ENCODE assay signal across 20 cellular contexts in genomic region chr2:96730212-96730611, GRCh38. TPM values are rescaled to one million over a fixed set of nuclear protein-coding genes. Genes with fewer than 3 reads are reported as not detected.
DNase-seq lines count a peak whose midpoint lies in the region; ATAC-seq and TF ChIP-seq lines count a peak whose summit lies in the region.
"Had no signal": no experiment of that assay in that cellular context is flagged by ENCODE, and none has a peak within 500 bp of the region (broad histone marks: within the 10 kb centered on the region; RNA-seq: fewer than 3 reads in every experiment).

No MANE protein-coding gene starts in this region.

- H2AK5ac ChIP-seq in IMR-90 (ENCODE audit: low read depth, low read length) = no peak overlapping the region

- POLR2A ChIA-PET in IMR-90 (lab: Charles Lee; ENCODE audit: unreplicated experiment) = no interaction called here

- H3K36me3 ChIP-seq in IMR-90 (ENCODE audit: control insufficient read depth, insufficient read depth, low read length) (peaks cover 43% of the 10 kb centered on the region), esophagus squamous epithelium (peaks cover 13 to 100% (median 66%) of the 10 kb centered on the region in 3 donors)
- H3K36me3 ChIP-seq: uterus had no signal

- no peak for TF ChIP-seq RAD21 in IMR-90 (IDR thresholded peaks at IDR 0.05; ENCODE audit: low read length)

- H3K27ac ChIP-seq in IMR-90 (ENCODE audit: insufficient read depth, low read length) (no peak overlapping the region), esophagus squamous epithelium (no peak overlapping the region)
- H3K27ac ChIP-seq: uterus had no signal

- WGBS in IMR-90 (ENCODE audit: extremely low coverage in 2 of 2, insufficient read length in 1 of 2), 2 experiments = no CpG with 5 or more reads among the region's 2 CpGs
- 33 to 56% methylated on average over 2 of the region's 2 CpGs for WGBS in esophagus squamous epithelium, 2 donors

- H3K27me3 ChIP-seq in IMR-90 (ENCODE audit: control insufficient read depth, insufficient read depth, low read length) (no peaks in the 10 kb centered on the region), esophagus squamous epithelium (no peaks in the 10 kb centered on the region)
- H3K27me3 ChIP-seq: uterus had no signal

- peaks cover 5% of the 10 kb centered on the region in 2 experiments; a peak in 2 of 4 replicates for H3K79me1 ChIP-seq in IMR-90 (ENCODE audit: low read depth in 1 of 2, low read length in 2 of 2)

- no peaks in the 10 kb centered on the region for H3K9me1 ChIP-seq in IMR-90 (ENCODE audit: insufficient read depth, low read length)

- no peak for TF ChIP-seq CTCF in AG09309 (IDR thresholded peaks at IDR 0.05; ENCODE audit: control insufficient read depth, insufficient read depth, low read depth, low read length, missing control alignments)
- no peak for TF ChIP-seq CTCF in IMR-90 (conservative IDR thresholded peaks at IDR 0.05; ENCODE audit: low read depth, low read length)
- no peak for TF ChIP-seq CTCF in astrocyte of the spinal cord (IDR thresholded peaks at IDR 0.05; ENCODE audit: low read depth, low read length)
- no peak for TF ChIP-seq CTCF in esophagus squamous epithelium (IDR thresholded peaks at IDR 0.05)
- TF ChIP-seq CTCF in GM10266 (IDR thresholded peaks at IDR 0.05; ENCODE audit: control insufficient read depth, insufficient read depth, low read depth, missing control alignments) = no peak

- H2AK9ac ChIP-seq in IMR-90 (replicated peaks; ENCODE audit: low read depth, low read length, poor library complexity) = no peak overlapping the region

- H2BK20ac ChIP-seq in IMR-90 (ENCODE audit: low read depth, low read length) = no peak overlapping the region

- no peak overlapping the region for H2BK5ac ChIP-seq in IMR-90 (ENCODE audit: low read depth, low read length, poor library complexity, severe bottlenecking)

- in situ Hi-C loops in IMR-90 (cut with MboI; ENCODE audit: low sequenced_read_pairs) (no loop called here), astrocyte of the spinal cord (cut with HindIII; ENCODE audit: low sequenced_read_pairs) (no loop called here)

- H3K4me3 ChIP-seq in AG09309 (ENCODE audit: control insufficient read depth, low read depth, low read length) = no peak overlapping the region
- H3K4me3 ChIP-seq in IMR-90 (ENCODE audit: insufficient read depth, low read depth, low read length) = no peak overlapping the region
- no peak overlapping the region for H3K4me3 ChIP-seq in astrocyte of the spinal cord (ENCODE audit: low read depth, low read length)
- no peak overlapping the region for H3K4me3 ChIP-seq in esophagus squamous epithelium
- H3K4me3 ChIP-seq: uterus had no signal

- H2AFZ ChIP-seq in IMR-90 (replicated peaks; ENCODE audit: low read length, poor library complexity) = no peak overlapping the region

- no peak overlapping the region for H4K91ac ChIP-seq in IMR-90 (ENCODE audit: insufficient read depth, low read depth, low read length)

- no peak overlapping the region for H2BK120ac ChIP-seq in IMR-90 (ENCODE audit: low read depth, low read length)

- ATAC-seq in IMR-90 (ENCODE audit: low read depth) = peak; percentile 65
- ATAC-seq: natural killer cell treated with Interleukin-12 subunit alpha and Interleukin-12 subunit beta and Interleukin-15 and Interleukin-18, amount 100 ng/mL, for 72 hours had no signal

- no peak overlapping the region for H4K8ac ChIP-seq in IMR-90 (ENCODE audit: low read depth in 2 of 2, low read length in 2 of 2)

- no peaks in the 10 kb centered on the region for H4K20me1 ChIP-seq in IMR-90 (ENCODE audit: insufficient read depth, low read length)

- TF ChIP-seq POLR2A in IMR-90 (IDR thresholded peaks at IDR 0.05; ENCODE audit: low read depth, low read length) (no peak), esophagus squamous epithelium (IDR thresholded peaks at IDR 0.05) (no peak)

- DNase-seq in AG09309 (ENCODE audit: low read depth) (peak; percentile 55), IMR-90 (peak; percentile 56), astrocyte of the spinal cord (ENCODE audit: low read depth, low spot score) (peak; percentile 27), iris pigment epithelial cell (ENCODE audit: low read depth) (peak; percentile 79), esophagus squamous epithelium (lab: John Stamatoyannopoulos, UW) (no peak), Kasumi-1 (lab: John Stamatoyannopoulos, UW) (no peak), GM10266 (ENCODE audit: extremely low spot score) (no peak), NCI-H2196 (lab: John Stamatoyannopoulos, UW; ENCODE audit: unreplicated experiment) (no peak)
- DNase-seq: activated effector memory CD4-positive, alpha-beta T cell treated with Interleukin-2 at 50 U/mL for 16 hours; amygdala; CD4-positive, alpha-beta memory T cell; H9; head of caudate nucleus; mesendoderm; NCI-H1694 treated with DMSO at 0.1 percent for 48 hours; NCI-H345; SHP77; stimulated activated CD4-positive, alpha-beta T cell treated with anti-CD3 and anti-CD28 coated beads, Interleukin-15, amount 100 ng/mL, for 24 hours; uterus had no signal

- H3K14ac ChIP-seq in IMR-90 (replicated peaks; ENCODE audit: low read depth, low read length) = no peak overlapping the region

- no peak overlapping the region for H3K4me2 ChIP-seq in IMR-90 (ENCODE audit: low read depth, low read length)

- H3K4ac ChIP-seq in IMR-90 (ENCODE audit: low read depth, low read length) = no peak overlapping the region

- no peak overlapping the region for H2BK15ac ChIP-seq in IMR-90 (ENCODE audit: low read depth, low read length)

- no peak overlapping the region for H3K56ac ChIP-seq in IMR-90 (ENCODE audit: extremely low read depth, insufficient read depth, low read length)

- H3K9ac ChIP-seq in IMR-90 (ENCODE audit: low read depth, low read length) = no peak overlapping the region

- H3K23ac ChIP-seq in IMR-90 (ENCODE audit: low read depth, low read length) = no peak overlapping the region

- BruUV-seq in IMR-90 (replicated peaks; lab: Mats Ljungman, UMichigan) = no TSS peak

- intact Hi-C loops in IMR-90 (cut with micrococcal nuclease) (no loop called here), esophagus squamous epithelium (cut with DNase I) (no loop called here)

- CTCF ChIA-PET in IMR-90 (lab: Yijun Ruan, JAX) = no interaction called here

- H3K18ac ChIP-seq in IMR-90 (ENCODE audit: low read depth, low read length) = no peak overlapping the region

- dilution Hi-C loops in IMR-90 (cut with HindIII; ENCODE audit: low sequenced_read_pairs, unreplicated experiment) = no loop called here

- H3K9me3 ChIP-seq in IMR-90 (ENCODE audit: control insufficient read depth, insufficient read depth, low read length) = no peaks in the 10 kb centered on the region
- no peaks in the 10 kb centered on the region for H3K9me3 ChIP-seq in esophagus squamous epithelium
- H3K9me3 ChIP-seq: uterus had no signal

- H3K4me1 ChIP-seq in IMR-90 (ENCODE audit: control insufficient read depth, insufficient read depth, low read length) = peaks cover 2% of the 10 kb centered on the region; the same call in 1 of the 2 replicates
- H3K4me1 ChIP-seq in esophagus squamous epithelium = peaks cover 0 to 27% (median 15%) of the 10 kb centered on the region in 3 donors
- H3K4me1 ChIP-seq: uterus had no signal

- no peak overlapping the region for H4K5ac ChIP-seq in IMR-90 (ENCODE audit: low read depth, low read length)

TF ChIP-seq in IMR-90, 13 proteins besides CTCF, POLR2A, EP300 and RAD21:
- TF ChIP-seq NFE2L2 (IDR thresholded peaks at IDR 0.05; ENCODE audit: low read depth, low read length) (no peak), CEBPB (IDR thresholded peaks at IDR 0.05; ENCODE audit: low read depth, low read length) (no peak), FOS (IDR thresholded peaks at IDR 0.05; ENCODE audit: low read depth, low read length) (no peak), ELK1 (IDR thresholded peaks at IDR 0.05; ENCODE audit: borderline replicate concordance, low read depth, low read length) (no peak), USF2 (IDR thresholded peaks at IDR 0.05; ENCODE audit: low read depth, low read length) (no peak), BHLHE40 (IDR thresholded peaks at IDR 0.05; ENCODE audit: low read depth, low read length) (no peak), MXI1 (IDR thresholded peaks at IDR 0.05; ENCODE audit: borderline replicate concordance, low read depth, low read length) (no peak)

RNA-seq across cellular contexts. Expression of gene LMAN2L, which starts 9.7 kb away (rescaled TPM):
- 19.2 and 22.9 TPM in 2 replicates for total RNA-seq in IMR-90 (2012; rRNA removed)
- 20.8 and 22.5 TPM in 2 replicates for polyA plus RNA-seq in IMR-90 (2012; rRNA removed)
- polyA plus RNA-seq in IMR-90 (2012; cell fraction: cytosol; rRNA removed) = 14.9 and 18.4 TPM in 2 replicates
- polyA plus RNA-seq in IMR-90 (2012; cell fraction: nucleus; rRNA removed; ENCODE audit: low replicate concordance) = 13.0 and 23.6 TPM in 2 replicates
- total RNA-seq in esophagus squamous epithelium = 10 to 100 TPM in 2 of 4 donors, 1 to 10 TPM in 2; 7.4 to 12.6 (median 10.5) TPM

RNA-seq across cellular contexts. Expression of gene CNNM4, which starts 30.5 kb away (rescaled TPM):
- total RNA-seq in IMR-90 (2012; rRNA removed) (1.4 and 2.0 TPM in 2 replicates), esophagus squamous epithelium (1 to 10 TPM; 3.4 to 8.5 (median 6.7) TPM)
- polyA plus RNA-seq in IMR-90 (2012; rRNA removed) = 4.1 and 4.6 TPM in 2 replicates
- 2.7 and 3.6 TPM in 2 replicates for polyA plus RNA-seq in IMR-90 (2012; cell fraction: cytosol; rRNA removed)
- 4.3 TPM in 2 replicates for polyA plus RNA-seq in IMR-90 (2012; cell fraction: nucleus; rRNA removed; ENCODE audit: low replicate concordance)

Comparison
In these comparisons a context has a peak if more than half of its experiments do, and no peak if none do; other contexts are left out.
1. DNase-seq: peak in AG09309 (single experiment), IMR-90 (single experiment), astrocyte of the spinal cord (single experiment) and iris pigment epithelial cell (single experiment); none in esophagus squamous epithelium (single experiment), Kasumi-1 (0 of 2), GM10266 (single experiment) and NCI-H2196 (single experiment).